1 cellular context compared by ENCODE assay signal in genomic region chr20:49171928-49172327, GRCh38.
A peak's percentile ranks its signal among the peaks of the same experiment; 100 is the strongest.
TF ChIP-seq lines count a peak whose summit lies in the region.

No MANE protein-coding gene starts in this region.

TF ChIP-seq in K562, 482 proteins besides CTCF, POLR2A, EP300 and RAD21:
- TF ChIP-seq TSC22D4 (tag; IDR thresholded peaks at IDR 0.05) = no peak
- no peak for TF ChIP-seq PCBP2 (IDR thresholded peaks at IDR 0.05; ENCODE audit: low read depth, low read length, poor library complexity, severe bottlenecking)
- no peak for TF ChIP-seq PPARD (CRISPR knock-in tag; IDR thresholded peaks at IDR 0.05)
- no peak for TF ChIP-seq KLF1 (tag; IDR thresholded peaks at IDR 0.05)
- TF ChIP-seq NFIC (IDR thresholded peaks at IDR 0.05) = peak; percentile 74
- no peak for TF ChIP-seq HLTF (IDR thresholded peaks at IDR 0.05)
